Comparison of ENCODE assay signal across 15 cellular contexts in the genomic region with DNA sequence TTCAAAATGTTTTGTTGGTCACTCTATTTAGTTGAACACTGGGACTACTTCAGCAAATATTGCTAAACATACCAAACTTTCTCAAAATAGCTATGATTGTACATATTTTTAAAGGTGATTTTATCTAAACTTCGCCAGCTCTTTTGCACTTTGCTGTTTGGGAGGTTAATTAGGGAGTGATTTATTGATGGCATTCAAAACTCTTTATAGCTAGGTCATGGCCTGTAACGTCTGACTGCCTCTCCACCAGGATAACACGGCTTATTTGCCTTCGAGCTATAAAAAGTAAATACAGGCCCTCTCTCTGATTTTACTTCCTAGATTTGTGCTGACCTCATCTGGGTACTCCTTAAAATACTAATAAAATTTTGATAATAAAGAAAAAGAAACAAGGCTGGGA.
"Had no signal": no experiment of that assay in that cellular context is flagged by ENCODE, and none has a peak within 500 bp of the region (broad histone marks: within the 10 kb centered on the region; RNA-seq: fewer than 3 reads in every experiment).

No MANE protein-coding gene starts in this region.

- H3K36me3 Mint-ChIP-seq: activated CD4-positive, alpha-beta memory T cell treated with anti-CD3 and anti-CD28 coated beads for 36 hours; activated CD8-positive, alpha-beta memory T cell treated with anti-CD3 and anti-CD28 coated beads, Interleukin-2, amount 10 ng/mL, durations not matched to agents 7 days and 5 days had no signal

- DNase-seq: activated CD4-positive, alpha-beta memory T cell treated with anti-CD3 and anti-CD28 coated beads for 36 hours; activated CD4-positive, alpha-beta T cell treated with anti-CD3 and anti-CD28 coated beads for 36 hours; activated CD8-positive, alpha-beta memory T cell treated with anti-CD3 and anti-CD28 coated beads, Interleukin-2, amount 10 ng/mL, durations not matched to agents 7 days and 5 days; activated naive CD4-positive, alpha-beta T cell treated with anti-CD3 and anti-CD28 coated beads, Interleukin-2, amount 50 U/mL, for 16 hours; activated T-cell treated with anti-CD3 and anti-CD28 coated beads, Interleukin-2, amount 50 U/mL, for 24 hours; erythroblast; heart right ventricle; left cardiac atrium; midbrain; right cardiac atrium; stimulated activated CD4-positive, alpha-beta T cell treated with anti-CD3 and anti-CD28 coated beads, Interleukin-15, amount 100 ng/mL, for 24 hours; stimulated activated CD4-positive, alpha-beta T cell treated with anti-CD3 and anti-CD28 coated beads, Interleukin-4, amount 100 ng/mL, for 1 hour; stimulated activated naive CD4-positive, alpha-beta T cell had no signal

- H3K4me1 Mint-ChIP-seq: activated CD4-positive, alpha-beta T cell treated with anti-CD3 and anti-CD28 coated beads for 36 hours; activated CD8-positive, alpha-beta memory T cell treated with anti-CD3 and anti-CD28 coated beads, Interleukin-2, amount 10 ng/mL, durations not matched to agents 7 days and 5 days had no signal

- H3K27me3 Mint-ChIP-seq: activated CD4-positive, alpha-beta memory T cell treated with anti-CD3 and anti-CD28 coated beads for 36 hours; activated CD4-positive, alpha-beta T cell treated with anti-CD3 and anti-CD28 coated beads for 36 hours; activated CD8-positive, alpha-beta memory T cell treated with anti-CD3 and anti-CD28 coated beads, Interleukin-2, amount 10 ng/mL, durations not matched to agents 7 days and 5 days; activated T-cell treated with anti-CD3 and anti-CD28 coated beads, Interleukin-2, amount 50 U/mL, for 24 hours had no signal

- H3K4me3 Mint-ChIP-seq: activated CD4-positive, alpha-beta memory T cell treated with anti-CD3 and anti-CD28 coated beads for 36 hours; activated CD4-positive, alpha-beta T cell treated with anti-CD3 and anti-CD28 coated beads for 36 hours; activated CD8-positive, alpha-beta memory T cell treated with anti-CD3 and anti-CD28 coated beads, Interleukin-2, amount 10 ng/mL, durations not matched to agents 7 days and 5 days; activated T-cell treated with anti-CD3 and anti-CD28 coated beads, Interleukin-2, amount 50 U/mL, for 24 hours; neural crest cell had no signal

- H3K27ac Mint-ChIP-seq: activated CD4-positive, alpha-beta memory T cell treated with anti-CD3 and anti-CD28 coated beads for 36 hours; activated CD4-positive, alpha-beta T cell treated with anti-CD3 and anti-CD28 coated beads for 36 hours; activated CD8-positive, alpha-beta memory T cell treated with anti-CD3 and anti-CD28 coated beads, Interleukin-2, amount 10 ng/mL, durations not matched to agents 7 days and 5 days; activated T-cell treated with anti-CD3 and anti-CD28 coated beads, Interleukin-2, amount 50 U/mL, for 24 hours had no signal

- ATAC-seq: activated CD4-positive, alpha-beta T cell treated with anti-CD3 and anti-CD28 coated beads for 36 hours; activated CD8-positive, alpha-beta memory T cell treated with anti-CD3 and anti-CD28 coated beads, Interleukin-2, amount 10 ng/mL, durations not matched to agents 7 days and 5 days; gastroesophageal sphincter; heart right ventricle; left cardiac atrium; right cardiac atrium had no signal

- H3K9me3 Mint-ChIP-seq: neural crest cell had no signal
